18 cellular contexts compared by ENCODE assay signal in the genomic region with DNA sequence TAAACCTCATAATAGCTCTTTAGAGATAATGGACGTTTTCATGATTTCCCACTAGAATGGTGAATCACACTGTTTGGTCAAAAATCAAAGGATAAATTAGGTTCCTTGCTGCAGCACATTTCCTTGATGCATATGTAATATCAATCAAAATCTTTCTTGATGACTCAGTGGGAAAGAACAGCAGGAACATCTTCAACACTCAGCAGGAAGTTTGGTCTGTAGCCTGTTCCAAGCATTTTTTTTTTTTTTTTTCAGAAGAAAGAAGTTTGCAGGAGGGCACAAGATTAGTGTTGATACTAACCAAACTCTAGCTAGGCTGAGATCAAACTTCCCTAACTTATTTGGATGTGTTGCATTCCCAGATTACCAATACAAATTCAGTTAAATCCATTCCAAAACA.
A peak's percentile ranks its signal among the peaks of the same experiment; 100 is the strongest.
DNase-seq lines count a peak whose midpoint lies in the region; ATAC-seq and TF ChIP-seq lines count a peak whose summit lies in the region.
"Had no signal": no experiment of that assay in that cellular context is flagged by ENCODE, and none has a peak within 500 bp of the region (broad histone marks: within the 10 kb centered on the region; RNA-seq: fewer than 3 reads in every experiment).

No MANE protein-coding gene starts in this region.

- H3K27ac ChIP-seq in right atrium auricular region: no peak overlapping the region

- no peaks in the 10 kb centered on the region for H3K4me1 ChIP-seq in right atrium auricular region
- H3K4me1 ChIP-seq: BE2C had no signal

- H3K9me3 ChIP-seq in right atrium auricular region: no peaks in the 10 kb centered on the region
- H3K9me3 ChIP-seq: BE2C had no signal

- DNase-seq in HT1080 (ENCODE audit: low read depth): peak; percentile 69
- peak; percentile 50 for DNase-seq in brain pericyte (ENCODE audit: low read depth, low spot score)
- peak; percentile 21 for DNase-seq in fibroblast of mammary gland (ENCODE audit: low read depth)
- DNase-seq in non-pigmented ciliary epithelial cell (ENCODE audit: low read depth): peak; percentile 5
- DNase-seq in GM10266 (ENCODE audit: extremely low spot score): no peak
- no peak for DNase-seq in right atrium auricular region (ENCODE audit: low spot score)
- DNase-seq in DMS 273 treated with DMSO at 0.1 percent for 48 hours (lab: John Stamatoyannopoulos, UW): no peak
- DNase-seq: ACHN; BE2C; C1 segment of cervical spinal cord; CD4-positive, CD25-positive, alpha-beta regulatory T cell; CD8-positive, alpha-beta memory T cell; COR-L47; GOT3; H9; IMR-90 had no signal

- H3K4me3 ChIP-seq in fibroblast of mammary gland (ENCODE audit: control insufficient read depth, low read depth, low read length) (no peak overlapping the region), right atrium auricular region (no peak overlapping the region)
- H3K4me3 ChIP-seq: K562 had no signal

- no peak for TF ChIP-seq CTCF in fibroblast of mammary gland (conservative IDR thresholded peaks at IDR 0.05; ENCODE audit: control insufficient read depth, insufficient read depth, low read depth, low read length)
- TF ChIP-seq CTCF in GM10266 (IDR thresholded peaks at IDR 0.05; ENCODE audit: control insufficient read depth, insufficient read depth, low read depth, missing control alignments): no peak
- no peak for TF ChIP-seq CTCF in right atrium auricular region (IDR thresholded peaks at IDR 0.05)

- H3K27me3 ChIP-seq in right atrium auricular region: no peaks in the 10 kb centered on the region
- H3K27me3 ChIP-seq: BE2C had no signal

- H3K36me3 ChIP-seq in right atrium auricular region: no peaks in the 10 kb centered on the region
- H3K36me3 ChIP-seq: BE2C had no signal

- no peak for ATAC-seq in GM21825 (IDR thresholded peaks at IDR 0.05; ENCODE audit: unreplicated experiment)
- ATAC-seq: K562 had no signal

Comparison
In these comparisons a context has a peak if more than half of its experiments do, and no peak if none do; other contexts are left out.
1. DNase-seq: peak in HT1080 (single experiment), brain pericyte (single experiment), fibroblast of mammary gland (single experiment) and non-pigmented ciliary epithelial cell (single experiment); none in GM10266 (single experiment), right atrium auricular region (single experiment) and DMS 273 treated with DMSO at 0.1 percent for 48 hours (single experiment).